ENCODE assay signal across 35 cellular contexts in the genomic region with DNA sequence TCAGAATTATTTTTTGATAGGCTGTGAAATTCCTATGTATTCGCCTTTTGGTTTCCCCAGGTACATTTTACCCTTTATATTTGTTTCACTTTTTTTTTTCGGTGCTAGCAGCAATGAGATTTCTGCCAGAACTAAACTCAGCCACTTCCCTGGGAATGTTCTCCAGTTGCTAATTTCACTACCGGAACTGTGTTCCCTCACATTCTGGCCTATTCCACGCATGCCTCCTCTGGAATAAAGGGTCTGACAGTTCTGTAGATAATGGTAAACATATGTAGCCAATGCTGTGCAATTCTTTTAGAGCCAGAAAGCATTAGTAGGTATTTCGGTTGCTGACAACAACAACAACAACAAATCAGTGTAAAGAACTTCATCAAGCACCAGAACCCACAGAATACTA.
"Had no signal": no experiment of that assay in that cellular context is flagged by ENCODE, and none has a peak within 500 bp of the region (broad histone marks: within the 10 kb centered on the region; RNA-seq: fewer than 3 reads in every experiment).

No MANE protein-coding gene starts in this region.

- H3K27me3 ChIP-seq: body of pancreas, brain microvascular endothelial cell, breast epithelium had no signal

- DNase-seq: activated B cell treated with CpG ODN at 0.5 μM for 24 hours; activated CD4-positive, alpha-beta memory T cell treated with anti-CD3 and anti-CD28 coated beads for 36 hours; activated CD4-positive, alpha-beta T cell treated with anti-CD3 and anti-CD28 coated beads for 4 hours; activated CD4-positive, alpha-beta T cell treated with anti-CD3 and anti-CD28 coated beads, Interleukin-2, amount 10 ng/mL, durations not matched to agents 24 days and 14 days; activated CD4-positive, alpha-beta T cell treated with anti-CD3 and anti-CD28 coated beads, Interleukin-2, amount 50 U/mL, for 1 hour; activated CD4-positive, alpha-beta T cell treated with anti-CD3 and anti-CD28 coated beads, Interleukin-2, amount 50 U/mL, for 4 hours; activated CD4-positive, CD25-positive, alpha-beta regulatory T cell treated with anti-CD3 and anti-CD28 coated beads, Interleukin-2, amount 50 U/mL, for 72 hours; activated CD8-positive, alpha-beta memory T cell treated with anti-CD3 and anti-CD28 coated beads, Interleukin-2, amount 50 U/mL, for 4 hours; activated CD8-positive, alpha-beta T cell treated with anti-CD3 and anti-CD28 coated beads for 36 hours; activated effector memory CD4-positive, alpha-beta T cell treated with anti-CD3 and anti-CD28 coated beads, Interleukin-2, amount 50 U/mL, for 16 hours; activated gamma-delta T cell treated with Interleukin-2 at 50 U/mL for 16 hours; activated naive CD4-positive, alpha-beta T cell; activated naive CD4-positive, alpha-beta T cell treated with anti-CD3 and anti-CD28 coated beads for 36 hours; activated naive CD4-positive, alpha-beta T cell treated with anti-CD3 and anti-CD28 coated beads, Interleukin-2, amount 50 U/mL, for 16 hours; activated naive CD8-positive, alpha-beta T cell treated with anti-CD3 and anti-CD28 coated beads for 36 hours; activated T-cell treated with anti-CD3 and anti-CD28 coated beads for 4 hours; activated T-cell treated with anti-CD3 and anti-CD28 coated beads, Interleukin-2, amount 50 U/mL, for 1 hour; activated T-cell treated with anti-CD3 and anti-CD28 coated beads, Interleukin-2, amount 50 U/mL, for 4 hours; activated T-cell treated with anti-CD3 and anti-CD28 coated beads, Interleukin-2, amount 50 U/mL, for 72 hours; adrenal gland; amniotic stem cell; aorta; body of pancreas; central memory CD4-positive, alpha-beta T cell; T-helper 1 cell; T-helper 2 cell; T-helper 9 cell had no signal

- H3K4me1 ChIP-seq: adrenal gland, body of pancreas, breast epithelium had no signal

- H3K27ac Mint-ChIP-seq: activated B cell treated with CpG ODN at 0.5 μM for 24 hours; activated CD4-positive, alpha-beta memory T cell treated with anti-CD3 and anti-CD28 coated beads for 36 hours; activated CD4-positive, alpha-beta T cell treated with anti-CD3 and anti-CD28 coated beads, Interleukin-2, amount 10 ng/mL, durations not matched to agents 24 days and 14 days; activated CD8-positive, alpha-beta T cell treated with anti-CD3 and anti-CD28 coated beads for 36 hours; activated naive CD4-positive, alpha-beta T cell treated with anti-CD3 and anti-CD28 coated beads for 36 hours; activated naive CD4-positive, alpha-beta T cell treated with anti-CD3 and anti-CD28 coated beads, Interleukin-2, amount 50 U/mL, for 72 hours; activated naive CD8-positive, alpha-beta T cell treated with anti-CD3 and anti-CD28 coated beads for 36 hours; activated T-cell treated with anti-CD3 and anti-CD28 coated beads, Interleukin-2, amount 50 U/mL, for 72 hours; activated T-helper 1 cell treated with anti-CD3 and anti-CD28 coated beads, Interleukin-12 subunit alpha, Interleukin-12 subunit beta, Interleukin-2, Interleukin-4 antibody, amounts not matched to agents 30 ng/mL and 10 ng/mL and 1 ng/mL, durations not matched to agents 14 hours and 24 hours and 36 hours; activated T-helper 17 cell treated with anti-CD3 and anti-CD28 coated beads, Interleukin-2, amount 50 U/mL, for 72 hours; T-helper 1 cell treated with Interleukin-12 subunit alpha and Interleukin-12 subunit beta and Interleukin-4 antibody, amounts not matched to agents 30 μg/mL and 1 μg/mL, for 36 hours; T-helper 2 cell treated with Interferon-gamma antibody and Interleukin-4, amounts not matched to agents 5 μg/mL and 100 μg/mL, for 36 hours had no signal

- H3K4me3 Mint-ChIP-seq: activated B cell treated with CpG ODN at 0.5 μM for 24 hours; activated CD4-positive, alpha-beta memory T cell treated with anti-CD3 and anti-CD28 coated beads for 36 hours; activated CD4-positive, alpha-beta T cell treated with anti-CD3 and anti-CD28 coated beads, Interleukin-2, amount 10 ng/mL, durations not matched to agents 24 days and 14 days; activated CD8-positive, alpha-beta T cell treated with anti-CD3 and anti-CD28 coated beads for 36 hours; activated naive CD4-positive, alpha-beta T cell treated with anti-CD3 and anti-CD28 coated beads for 36 hours; activated naive CD8-positive, alpha-beta T cell treated with anti-CD3 and anti-CD28 coated beads for 36 hours; activated T-cell treated with anti-CD3 and anti-CD28 coated beads, Interleukin-2, amount 50 U/mL, for 4 hours; activated T-cell treated with anti-CD3 and anti-CD28 coated beads, Interleukin-2, amount 50 U/mL, for 72 hours; activated T-helper 1 cell treated with anti-CD3 and anti-CD28 coated beads, Interleukin-12 subunit alpha, Interleukin-12 subunit beta, Interleukin-2, Interleukin-4 antibody, amounts not matched to agents 30 ng/mL and 10 ng/mL and 1 ng/mL, durations not matched to agents 14 hours and 24 hours and 36 hours; activated T-helper 17 cell treated with anti-CD3 and anti-CD28 coated beads, Interleukin-2, amount 50 U/mL, for 72 hours; T-helper 1 cell treated with Interleukin-12 subunit alpha and Interleukin-12 subunit beta and Interleukin-4 antibody, amounts not matched to agents 30 μg/mL and 1 μg/mL, for 36 hours; T-helper 2 cell treated with Interferon-gamma antibody and Interleukin-4, amounts not matched to agents 5 μg/mL and 100 μg/mL, for 36 hours had no signal

- H3K9me3 Mint-ChIP-seq: activated CD4-positive, alpha-beta T cell treated with anti-CD3 and anti-CD28 coated beads, Interleukin-2, amount 10 ng/mL, durations not matched to agents 24 days and 14 days; activated naive CD8-positive, alpha-beta T cell treated with anti-CD3 and anti-CD28 coated beads for 36 hours; activated T-cell treated with anti-CD3 and anti-CD28 coated beads, Interleukin-2, amount 50 U/mL, for 4 hours; activated T-helper 1 cell treated with anti-CD3 and anti-CD28 coated beads, Interleukin-12 subunit alpha, Interleukin-12 subunit beta, Interleukin-2, Interleukin-4 antibody, amounts not matched to agents 30 ng/mL and 10 ng/mL and 1 ng/mL, durations not matched to agents 14 hours and 24 hours and 36 hours; T-helper 1 cell treated with Interleukin-12 subunit alpha and Interleukin-12 subunit beta and Interleukin-4 antibody, amounts not matched to agents 30 μg/mL and 1 μg/mL, for 36 hours; T-helper 2 cell treated with Interferon-gamma antibody and Interleukin-4, amounts not matched to agents 5 μg/mL and 100 μg/mL, for 36 hours had no signal

- H3K27ac ChIP-seq: adrenal gland, body of pancreas, brain microvascular endothelial cell, breast epithelium, VCaP had no signal

- H3K27me3 Mint-ChIP-seq: activated B cell treated with CpG ODN at 0.5 μM for 24 hours; activated CD4-positive, alpha-beta memory T cell treated with anti-CD3 and anti-CD28 coated beads for 36 hours; activated CD4-positive, alpha-beta T cell treated with anti-CD3 and anti-CD28 coated beads, Interleukin-2, amount 10 ng/mL, durations not matched to agents 24 days and 14 days; activated CD8-positive, alpha-beta T cell treated with anti-CD3 and anti-CD28 coated beads for 36 hours; activated naive CD8-positive, alpha-beta T cell treated with anti-CD3 and anti-CD28 coated beads for 36 hours; activated T-helper 17 cell treated with anti-CD3 and anti-CD28 coated beads, Interleukin-2, amount 50 U/mL, for 72 hours had no signal

- H3K4me1 Mint-ChIP-seq: activated B cell treated with CpG ODN at 0.5 μM for 24 hours; activated CD4-positive, alpha-beta T cell treated with anti-CD3 and anti-CD28 coated beads, Interleukin-2, amount 10 ng/mL, durations not matched to agents 24 days and 14 days; activated naive CD8-positive, alpha-beta T cell treated with anti-CD3 and anti-CD28 coated beads for 36 hours; activated T-helper 17 cell treated with anti-CD3 and anti-CD28 coated beads, Interleukin-2, amount 50 U/mL, for 72 hours had no signal

- H3K9me3 ChIP-seq: adrenal gland, body of pancreas, breast epithelium had no signal

- H3K4me3 ChIP-seq: adrenal gland, body of pancreas, breast epithelium had no signal

- H3K36me3 ChIP-seq: adrenal gland, brain microvascular endothelial cell, breast epithelium had no signal

- H3K36me3 Mint-ChIP-seq: activated CD4-positive, alpha-beta memory T cell treated with anti-CD3 and anti-CD28 coated beads for 36 hours; activated naive CD4-positive, alpha-beta T cell treated with anti-CD3 and anti-CD28 coated beads, Interleukin-2, amount 50 U/mL, for 72 hours; activated naive CD8-positive, alpha-beta T cell treated with anti-CD3 and anti-CD28 coated beads for 36 hours had no signal

- ATAC-seq: activated CD8-positive, alpha-beta T cell treated with anti-CD3 and anti-CD28 coated beads for 36 hours; activated naive CD4-positive, alpha-beta T cell treated with anti-CD3 and anti-CD28 coated beads, Interleukin-2, amount 50 U/mL, for 72 hours; activated T-cell treated with anti-CD3 and anti-CD28 coated beads, Interleukin-2, amount 50 U/mL, for 4 hours; activated T-cell treated with anti-CD3 and anti-CD28 coated beads, Interleukin-2, amount 50 U/mL, for 72 hours; activated T-helper 17 cell treated with anti-CD3 and anti-CD28 coated beads, Interleukin-2, amount 50 U/mL, for 72 hours; body of pancreas had no signal
